9 cellular contexts compared by ENCODE assay signal in genomic region chr12:24360907-24361306, GRCh38.
DNase-seq lines count a peak whose midpoint lies in the region; ATAC-seq and TF ChIP-seq lines count a peak whose summit lies in the region.
"Had no signal": no experiment of that assay in that cellular context is flagged by ENCODE, and none has a peak within 500 bp of the region (broad histone marks: within the 10 kb centered on the region; RNA-seq: fewer than 3 reads in every experiment).

No MANE protein-coding gene starts in this region.

- no peak overlapping the region for H3K27ac ChIP-seq in RWPE1
- H3K27ac ChIP-seq: epithelial cell of prostate had no signal

- DNase-seq in kidney glomerular epithelial cell (lab: John Stamatoyannopoulos, UW) (peak; percentile 7), SIG-M5 (lab: John Stamatoyannopoulos, UW) (no peak), HK-2 (ENCODE audit: unreplicated experiment) (no peak), RWPE1 (ENCODE audit: low spot score) (no peak), superior temporal gyrus (ENCODE audit: extremely low spot score) (no peak)

- no peak for TF ChIP-seq CTCF in RWPE1 (conservative IDR thresholded peaks at IDR 0.05; ENCODE audit: low read depth)

- POLR2A ChIA-PET in RWPE1 (lab: Yijun Ruan, JAX; ENCODE audit: low non-redundant PET), result no interaction called here

- CTCF ChIA-PET in RWPE1 (lab: Yijun Ruan, JAX), result no interaction called here

- peak; percentile 79 for ATAC-seq in GM18861 (IDR thresholded peaks at IDR 0.05; ENCODE audit: unreplicated experiment)
- peak; percentile 67 for ATAC-seq in HG02571 (IDR thresholded peaks at IDR 0.05; ENCODE audit: unreplicated experiment)
- peak; percentile 57 for ATAC-seq in HG03469 (IDR thresholded peaks at IDR 0.05; ENCODE audit: unreplicated experiment)
